Comparison of ENCODE assay signal across 18 cellular contexts in genomic region chr2:27916293-27917015, GRCh38. TPM values are rescaled to one million over a fixed set of nuclear protein-coding genes. Genes with fewer than 3 reads are reported as not detected.
A peak's percentile ranks its signal among the peaks of the same experiment; 100 is the strongest.
DNase-seq lines count a peak whose midpoint lies in the region; ATAC-seq, FAIRE-seq and TF ChIP-seq lines count a peak whose summit lies in the region.
"Had no signal": no experiment of that assay in that cellular context is flagged by ENCODE, and none has a peak within 500 bp of the region (broad histone marks: within the 10 kb centered on the region; RNA-seq: fewer than 3 reads in every experiment).

No MANE protein-coding gene starts in this region.

- H3K27ac ChIP-seq in lower lobe of right lung (peak overlapping the region; percentile 38), tibial artery (peak overlapping the region; percentile 69 to 77)
- no peak overlapping the region for H3K27ac ChIP-seq in CD8-positive, alpha-beta T cell (ENCODE audit: low read depth, low read length)
- H3K27ac ChIP-seq: BLaER1, PC-9 had no signal

- H3K4me3 ChIP-seq in lower lobe of right lung (no peak overlapping the region), tibial artery (no peak overlapping the region)
- no peak overlapping the region for H3K4me3 ChIP-seq in CD8-positive, alpha-beta T cell (ENCODE audit: low read depth, low read length)
- H3K4me3 ChIP-seq: BLaER1, PC-9 had no signal

- H3K9me3 Mint-ChIP-seq in CD8-positive, alpha-beta T cell: no peaks in the 10 kb centered on the region
- H3K9me3 Mint-ChIP-seq in progenitor cell of endocrine pancreas (ENCODE audit: low read depth): no peaks in the 10 kb centered on the region
- H3K9me3 Mint-ChIP-seq: activated CD4-positive, alpha-beta T cell treated with anti-CD3 and anti-CD28 coated beads, Interleukin-2, amount 10 ng/mL, durations not matched to agents 7 days and 5 days; activated naive CD4-positive, alpha-beta T cell treated with anti-CD3 and anti-CD28 coated beads, Interleukin-2, amount 10 ng/mL, durations not matched to agents 7 days and 5 days had no signal

- FAIRE-seq in endometrium (lab: Jason Lieb, UNC): peak; percentile 12

- peak; percentile 47 for DNase-seq in DMS53 (lab: John Stamatoyannopoulos, UW)
- no peak for DNase-seq in DMS53 treated with DMSO at 0.1 percent for 48 hours (lab: John Stamatoyannopoulos, UW; ENCODE audit: unreplicated experiment)
- no peak for DNase-seq in lower lobe of right lung
- no peak for DNase-seq in tibial artery
- DNase-seq in CD8-positive, alpha-beta T cell: no peak
- DNase-seq in NCI-H1092 (lab: John Stamatoyannopoulos, UW): no peak
- DNase-seq in progenitor cell of endocrine pancreas (ENCODE audit: low spot score, unreplicated experiment): no peak
- DNase-seq: 8988T; activated CD4-positive, alpha-beta T cell treated with anti-CD3 and anti-CD28 coated beads, Interleukin-2, amount 10 ng/mL, durations not matched to agents 7 days and 5 days; activated naive CD4-positive, alpha-beta T cell treated with anti-CD3 and anti-CD28 coated beads, Interleukin-2, amount 10 ng/mL, durations not matched to agents 7 days and 5 days; activated T-cell treated with anti-CD3 and anti-CD28 coated beads for 4 hours; cortex of kidney; erythroblast; glutamatergic neuron; NCI-H748 treated with DMSO at 0.1 percent for 48 hours; PC-9 had no signal

- intact Hi-C loops in lower lobe of right lung (cut with DNase I) (no loop called here), tibial artery (cut with DNase I; ENCODE audit: low total_unique reads) (no loop called here)
- intact Hi-C loops in CD8-positive, alpha-beta T cell (cut with DNase I, micrococcal nuclease): no loop called here

- POLR2A ChIA-PET in CD8-positive, alpha-beta T cell (lab: Charles Lee): no interaction called here

- H3K27me3 Mint-ChIP-seq in CD8-positive, alpha-beta T cell (ENCODE audit: low read depth): no peaks in the 10 kb centered on the region
- no peaks in the 10 kb centered on the region for H3K27me3 Mint-ChIP-seq in progenitor cell of endocrine pancreas
- H3K27me3 Mint-ChIP-seq: activated CD4-positive, alpha-beta T cell treated with anti-CD3 and anti-CD28 coated beads, Interleukin-2, amount 10 ng/mL, durations not matched to agents 7 days and 5 days; activated naive CD4-positive, alpha-beta T cell treated with anti-CD3 and anti-CD28 coated beads, Interleukin-2, amount 10 ng/mL, durations not matched to agents 7 days and 5 days had no signal

- H3K36me3 ChIP-seq in lower lobe of right lung (no peaks in the 10 kb centered on the region), tibial artery (no peaks in the 10 kb centered on the region)
- H3K36me3 ChIP-seq in CD8-positive, alpha-beta T cell (ENCODE audit: insufficient read depth, low read length): no peaks in the 10 kb centered on the region

- no peaks in the 10 kb centered on the region for H3K27me3 ChIP-seq in lower lobe of right lung (ENCODE audit: low read depth)
- no peaks in the 10 kb centered on the region for H3K27me3 ChIP-seq in tibial artery
- H3K27me3 ChIP-seq in CD8-positive, alpha-beta T cell (ENCODE audit: insufficient read depth, low read length): no peaks in the 10 kb centered on the region
- H3K27me3 ChIP-seq: BLaER1 had no signal

- H3K36me3 Mint-ChIP-seq in CD8-positive, alpha-beta T cell: peaks cover 13% of the 10 kb centered on the region
- H3K36me3 Mint-ChIP-seq in progenitor cell of endocrine pancreas (ENCODE audit: insufficient read depth): no peaks in the 10 kb centered on the region

- H3K9me3 ChIP-seq in lower lobe of right lung: no peaks in the 10 kb centered on the region
- no peaks in the 10 kb centered on the region for H3K9me3 ChIP-seq in tibial artery
- no peaks in the 10 kb centered on the region for H3K9me3 ChIP-seq in CD8-positive, alpha-beta T cell (ENCODE audit: low read length)

- peak; percentile 80 to 90 for ATAC-seq in lower lobe of right lung
- ATAC-seq in CD8-positive, alpha-beta T cell: no peak

- peaks cover 30% of the 10 kb centered on the region for H3K4me1 Mint-ChIP-seq in CD8-positive, alpha-beta T cell (ENCODE audit: low read depth)
- peaks cover 7% of the 10 kb centered on the region for H3K4me1 Mint-ChIP-seq in progenitor cell of endocrine pancreas (ENCODE audit: low read depth)

- CTCF ChIA-PET in CD8-positive, alpha-beta T cell (lab: Charles Lee): no interaction called here

- H3K27ac Mint-ChIP-seq in CD8-positive, alpha-beta T cell: no peak overlapping the region
- no peak overlapping the region for H3K27ac Mint-ChIP-seq in progenitor cell of endocrine pancreas
- H3K27ac Mint-ChIP-seq: activated CD4-positive, alpha-beta T cell treated with anti-CD3 and anti-CD28 coated beads, Interleukin-2, amount 10 ng/mL, durations not matched to agents 7 days and 5 days; activated naive CD4-positive, alpha-beta T cell treated with anti-CD3 and anti-CD28 coated beads, Interleukin-2, amount 10 ng/mL, durations not matched to agents 7 days and 5 days had no signal

- no peak overlapping the region for H3K4me3 Mint-ChIP-seq in CD8-positive, alpha-beta T cell
- H3K4me3 Mint-ChIP-seq in progenitor cell of endocrine pancreas (ENCODE audit: low read depth): no peak overlapping the region
- H3K4me3 Mint-ChIP-seq: activated CD4-positive, alpha-beta T cell treated with anti-CD3 and anti-CD28 coated beads, Interleukin-2, amount 10 ng/mL, durations not matched to agents 7 days and 5 days; activated naive CD4-positive, alpha-beta T cell treated with anti-CD3 and anti-CD28 coated beads, Interleukin-2, amount 10 ng/mL, durations not matched to agents 7 days and 5 days had no signal

- TF ChIP-seq CTCF in lower lobe of right lung (IDR thresholded peaks at IDR 0.05) (no peak), tibial artery (IDR thresholded peaks at IDR 0.05) (no peak), progenitor cell of endocrine pancreas (IDR thresholded peaks at IDR 0.05; ENCODE audit: unreplicated experiment) (no peak)
- TF ChIP-seq CTCF in CD8-positive, alpha-beta T cell (IDR thresholded peaks at IDR 0.05): no peak

- peaks cover 46% of the 10 kb centered on the region for H3K4me1 ChIP-seq in lower lobe of right lung
- H3K4me1 ChIP-seq in tibial artery: peaks cover 0 to 50% (median 20%) of the 10 kb centered on the region in 4 donors
- peaks cover 9% of the 10 kb centered on the region for H3K4me1 ChIP-seq in CD8-positive, alpha-beta T cell (ENCODE audit: insufficient read depth, low read length)

RNA-seq across cellular contexts. Expression of gene BABAM2, which starts 25.9 kb away (rescaled TPM):
- total RNA-seq in lower lobe of right lung: 39.5 TPM
- 10 to 100 TPM; 26.3 to 33.1 TPM for total RNA-seq in CD8-positive, alpha-beta T cell
- 37.1 and 37.6 TPM in 2 replicates for total RNA-seq in progenitor cell of endocrine pancreas

RNA-seq across cellular contexts. Expression of gene RBKS, which starts 26.3 kb away (rescaled TPM):
- total RNA-seq in lower lobe of right lung: 2.2 TPM
- total RNA-seq in CD8-positive, alpha-beta T cell: 1 to 10 TPM; 5.9 to 6.3 TPM
- 5.0 and 5.4 TPM in 2 replicates for total RNA-seq in progenitor cell of endocrine pancreas
